In genomic region chr4:10207116-10207515, GRCh38 we compare ENCODE assay signal across 30 cellular contexts.
"Had no signal": no experiment of that assay in that cellular context is flagged by ENCODE, and none has a peak within 500 bp of the region (broad histone marks: within the 10 kb centered on the region; RNA-seq: fewer than 3 reads in every experiment).

No MANE protein-coding gene starts in this region.

- H3K9me3 ChIP-seq: ascending aorta, breast epithelium, esophagus muscularis mucosa, gastrocnemius medialis, heart left ventricle had no signal

- H3K4me3 ChIP-seq: ascending aorta, breast epithelium, cardiac muscle cell, coronary artery, esophagus muscularis mucosa, gastrocnemius medialis, heart left ventricle had no signal

- H3K36me3 ChIP-seq: ascending aorta, breast epithelium, cardiac muscle cell, esophagus muscularis mucosa, gastrocnemius medialis, heart left ventricle had no signal

- H3K27ac ChIP-seq: ascending aorta, breast epithelium, cardiac muscle cell, coronary artery, esophagus muscularis mucosa, foreskin keratinocyte, gastrocnemius medialis, heart left ventricle, VCaP had no signal

- ATAC-seq: activated CD8-positive, alpha-beta memory T cell treated with anti-CD3 and anti-CD28 coated beads, Interleukin-2, amount 10 ng/mL, durations not matched to agents 7 days and 5 days; activated CD8-positive, alpha-beta T cell treated with anti-CD3 and anti-CD28 coated beads, Interleukin-2, amount 10 ng/mL, durations not matched to agents 7 days and 5 days; activated naive CD4-positive, alpha-beta T cell treated with anti-CD3 and anti-CD28 coated beads, Interleukin-2, amount 50 U/mL, for 72 hours; effector memory CD8-positive, alpha-beta T cell; foreskin keratinocyte; gastrocnemius medialis; heart left ventricle; WTC11 had no signal

- DNase-seq: activated CD4-positive, alpha-beta memory T cell treated with anti-CD3 and anti-CD28 coated beads for 36 hours; activated CD4-positive, alpha-beta T cell treated with anti-CD3 and anti-CD28 coated beads for 1 hour; activated CD4-positive, alpha-beta T cell treated with anti-CD3 and anti-CD28 coated beads for 4 hours; activated CD4-positive, alpha-beta T cell treated with anti-CD3 and anti-CD28 coated beads, Interleukin-2, amount 50 U/mL, for 1 hour; activated CD8-positive, alpha-beta memory T cell treated with anti-CD3 and anti-CD28 coated beads, Interleukin-2, amount 10 ng/mL, durations not matched to agents 7 days and 5 days; activated CD8-positive, alpha-beta memory T cell treated with anti-CD3 and anti-CD28 coated beads, Interleukin-2, amount 50 U/mL, for 4 hours; activated CD8-positive, alpha-beta T cell treated with anti-CD3 and anti-CD28 coated beads, Interleukin-2, amount 10 ng/mL, durations not matched to agents 7 days and 5 days; activated gamma-delta T cell; activated naive CD4-positive, alpha-beta T cell; activated naive CD4-positive, alpha-beta T cell treated with anti-CD3 and anti-CD28 coated beads, Interleukin-2, amount 10 ng/mL, durations not matched to agents 7 days and 5 days; activated naive CD8-positive, alpha-beta T cell treated with anti-CD3 and anti-CD28 coated beads, Interleukin-2, amount 10 ng/mL, durations not matched to agents 7 days and 5 days; activated T-cell treated with anti-CD3 and anti-CD28 coated beads, Interleukin-2, amount 50 U/mL, for 1 hour; activated T-cell treated with anti-CD3 and anti-CD28 coated beads, Interleukin-2, amount 50 U/mL, for 48 hours; dermis blood vessel endothelial cell; effector CD4-positive, alpha-beta T cell; effector memory CD8-positive, alpha-beta T cell; erythroblast; foreskin keratinocyte; gastrocnemius medialis; glutamatergic neuron; heart left ventricle; T-helper 2 cell had no signal

- H3K27me3 ChIP-seq: ascending aorta, breast epithelium, cardiac muscle cell, esophagus muscularis mucosa, foreskin keratinocyte, gastrocnemius medialis had no signal

- H3K4me1 ChIP-seq: ascending aorta, breast epithelium, esophagus muscularis mucosa, gastrocnemius medialis had no signal
